8 cellular contexts compared by ENCODE assay signal in the genomic region with DNA sequence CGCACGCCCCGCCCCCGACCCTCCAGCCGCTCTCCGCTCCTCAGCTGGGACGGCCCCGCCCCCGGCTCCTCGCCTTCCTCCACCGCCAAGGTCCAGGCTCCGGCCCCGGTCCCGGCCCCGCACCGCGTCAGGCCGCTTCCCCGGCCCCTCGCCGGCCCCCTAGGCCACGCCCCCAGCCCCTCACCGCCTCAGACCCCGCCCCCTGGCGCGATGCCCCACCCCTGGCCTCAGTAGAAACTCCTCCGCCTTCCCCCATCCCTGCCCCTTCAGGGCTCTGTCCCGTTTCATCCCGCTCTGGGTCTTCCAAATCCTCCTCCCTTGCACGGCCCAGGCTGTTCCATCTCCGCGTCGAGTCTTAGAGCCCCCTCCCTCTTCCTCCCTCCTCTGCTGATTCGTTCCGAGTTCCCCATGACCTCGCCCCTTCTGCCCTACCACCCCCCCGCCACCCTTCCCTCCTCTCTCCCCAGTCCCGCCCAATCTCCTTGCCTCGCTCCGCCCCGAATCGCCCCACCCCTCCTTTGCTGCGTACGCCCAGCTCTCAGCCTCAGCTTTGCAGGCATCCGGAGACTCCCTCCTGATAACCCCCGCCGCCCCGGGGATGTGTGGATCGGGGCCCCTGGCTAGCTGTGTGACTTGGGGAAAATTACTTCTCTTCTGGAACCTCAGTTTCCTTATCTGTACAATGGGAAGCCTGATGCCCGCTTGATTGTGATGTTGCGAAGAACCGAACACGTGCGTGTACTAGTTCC. TPM values are rescaled to one million over a fixed set of nuclear protein-coding genes. Genes with fewer than 3 reads are reported as not detected.
DNase-seq lines count a peak whose midpoint lies in the region; ATAC-seq and TF ChIP-seq lines count a peak whose summit lies in the region.

No MANE protein-coding gene starts in this region.

- H3K9ac ChIP-seq in endodermal cell (ENCODE audit: extremely low read depth, low read length, poor library complexity, severe bottlenecking) (no peak overlapping the region), mesenchymal stem cell (ENCODE audit: low read length) (peak overlapping the region; percentile 80)

- H3K36me3 ChIP-seq in endodermal cell (ENCODE audit: control insufficient read depth, insufficient read depth, low read length) (no peaks in the 10 kb centered on the region), mesenchymal stem cell (ENCODE audit: control insufficient read depth in 1 of 2, insufficient read depth in 2 of 2, low read depth in 1 of 2, low read length in 2 of 2) (peaks cover 0 to 17% of the 10 kb centered on the region in 2 experiments)

- 7 to 19% methylated on average over 19 to 52 of the region's 54 CpGs for WGBS in endodermal cell (ENCODE audit: insufficient coverage in 1 of 2, insufficient read length in 1 of 2), 2 experiments
- under 1% methylated on average over 44 of the region's 54 CpGs for WGBS in mesenchymal stem cell

- peak overlapping the region; percentile 77 for H3K4me3 ChIP-seq in endodermal cell (ENCODE audit: low read length)
- H3K4me3 ChIP-seq in mesenchymal stem cell (ENCODE audit: insufficient read depth in 1 of 2, low read depth in 1 of 2, low read length in 2 of 2): peak overlapping the region; percentile 75 to 87

- no peaks in the 10 kb centered on the region for H3K36me3 Mint-ChIP-seq in endodermal cell (ENCODE audit: low read depth)

- H2BK120ac ChIP-seq in mesenchymal stem cell (ENCODE audit: low read depth, low read length): peak overlapping the region; percentile 80

- peak overlapping the region; percentile 95 for H3K4me3 Mint-ChIP-seq in endodermal cell

- no peaks in the 10 kb centered on the region for H3K9me3 Mint-ChIP-seq in endodermal cell

- peak overlapping the region; percentile 95 for H4K8ac ChIP-seq in mesenchymal stem cell (ENCODE audit: low read length)

- H3K27me3 ChIP-seq in endodermal cell (ENCODE audit: control insufficient read depth, insufficient read depth, low read length, poor library complexity, severe bottlenecking): peaks cover 14% of the 10 kb centered on the region
- H3K27me3 ChIP-seq in mesenchymal stem cell (ENCODE audit: control insufficient read depth in 1 of 2, insufficient read depth in 1 of 2, low read length in 2 of 2): peaks cover 0 to 5% of the 10 kb centered on the region in 2 experiments

- H3K79me1 ChIP-seq in mesenchymal stem cell (replicated peaks; ENCODE audit: low read length, poor library complexity, severe bottlenecking): peaks cover 22% of the 10 kb centered on the region

- H2BK5ac ChIP-seq in mesenchymal stem cell (ENCODE audit: low read depth, low read length, poor library complexity, severe bottlenecking): no peak overlapping the region

- peak overlapping the region; percentile 89 for H3K27ac Mint-ChIP-seq in endodermal cell

- no peak overlapping the region for H2AK5ac ChIP-seq in mesenchymal stem cell (ENCODE audit: low read length, severe bottlenecking)

- peaks cover 17% of the 10 kb centered on the region for H3K4me1 Mint-ChIP-seq in endodermal cell

- ATAC-seq in HG03432 (IDR thresholded peaks at IDR 0.05; ENCODE audit: unreplicated experiment): peak; percentile 64
- ATAC-seq in HG02870 (IDR thresholded peaks at IDR 0.05; ENCODE audit: unreplicated experiment): no peak

- H3K9me3 ChIP-seq in endodermal cell (ENCODE audit: control insufficient read depth, low read length) (no peaks in the 10 kb centered on the region), mesenchymal stem cell (ENCODE audit: control insufficient read depth, low read length) (no peaks in the 10 kb centered on the region)

- peak overlapping the region in 1 of 2 experiments; percentile 92 for H2BK12ac ChIP-seq in mesenchymal stem cell (ENCODE audit: low read length in 2 of 2)

- H2BK15ac ChIP-seq in mesenchymal stem cell (ENCODE audit: low read depth, poor library complexity, severe bottlenecking): no peak overlapping the region

- peak overlapping the region; percentile 84 to 94 for H3K18ac ChIP-seq in mesenchymal stem cell (ENCODE audit: low read depth in 1 of 2, low read length in 2 of 2)

- no peak for TF ChIP-seq CTCF in endodermal cell (conservative IDR thresholded peaks at IDR 0.05)

- peaks cover 4% of the 10 kb centered on the region for H3K4me1 ChIP-seq in endodermal cell (ENCODE audit: control insufficient read depth, insufficient read depth, low read length)
- peaks cover 12% of the 10 kb centered on the region for H3K4me1 ChIP-seq in mesenchymal stem cell (ENCODE audit: control insufficient read depth, insufficient read depth, low read depth, low read length)

- H3K23ac ChIP-seq in mesenchymal stem cell (ENCODE audit: low read length in 2 of 2): no peak overlapping the region

- peak overlapping the region; percentile 69 for H3K4me2 ChIP-seq in mesenchymal stem cell (ENCODE audit: low read length, poor library complexity, severe bottlenecking)

- peak overlapping the region; percentile 72 for H4K91ac ChIP-seq in mesenchymal stem cell (ENCODE audit: low read length)

- DNase-seq in GDM1 (lab: John Stamatoyannopoulos, UW) (peak; percentile 69), NCI-H82 treated with DMSO at 0.1 percent for 48 hours (lab: John Stamatoyannopoulos, UW; ENCODE audit: unreplicated experiment) (peak; percentile 89), endodermal cell (peak; percentile 98), mesenchymal stem cell (peak; percentile 93)
- DNase-seq in activated CD8-positive, alpha-beta memory T cell treated with anti-CD3 and anti-CD28 coated beads, Interleukin-2, amount 50 U/mL, for 1 hour (ENCODE audit: extremely low read depth): peak; percentile 84
- DNase-seq in stimulated activated CD8-positive, alpha-beta memory T cell treated with anti-CD3 and anti-CD28 coated beads, Interleukin-12 subunit alpha, Interleukin-12 subunit beta, amount 100 ng/mL, for 24 hours (ENCODE audit: extremely low read depth): peak; percentile 75

- no peak overlapping the region for H3K14ac ChIP-seq in mesenchymal stem cell (ENCODE audit: low read length in 2 of 2)

- H3K27me3 Mint-ChIP-seq in endodermal cell (ENCODE audit: insufficient read depth): peaks cover 29% of the 10 kb centered on the region

- H3K27ac ChIP-seq in endodermal cell (ENCODE audit: low read depth, low read length) (peak overlapping the region; percentile 83), mesenchymal stem cell (ENCODE audit: low read length, poor library complexity, severe bottlenecking) (peak overlapping the region; percentile 88)

- no peak overlapping the region for H2AFZ ChIP-seq in mesenchymal stem cell (ENCODE audit: low read depth, low read length)

- H3K4ac ChIP-seq in mesenchymal stem cell (ENCODE audit: low read depth in 1 of 2, low read length in 2 of 2): peak overlapping the region in 1 of 2 experiments; percentile 88

RNA-seq across cellular contexts. Expression of a gene that starts 0.4 kb away (rescaled TPM):
- total RNA-seq in endodermal cell: 10 to 100 TPM; 78.7 to 91.0 TPM
- polyA plus RNA-seq in endodermal cell (2013, experiment 1 of 2): 63.5 TPM
- polyA plus RNA-seq in endodermal cell (2013, experiment 2 of 2): 57.5 TPM
- 18.6 TPM for polyA plus RNA-seq in mesenchymal stem cell (2013, experiment 1 of 2)
- 18.9 TPM for polyA plus RNA-seq in mesenchymal stem cell (2013, experiment 2 of 2)

RNA-seq across cellular contexts. Expression of a gene that starts 46.6 kb away (rescaled TPM):
- 1 to 10 TPM; 7.3 to 9.8 TPM for total RNA-seq in endodermal cell
- polyA plus RNA-seq in endodermal cell (2013, experiment 1 of 2): 7.4 TPM
- 7.7 TPM for polyA plus RNA-seq in endodermal cell (2013, experiment 2 of 2)
- polyA plus RNA-seq in mesenchymal stem cell (2013, experiment 1 of 2): 0.59 TPM
- polyA plus RNA-seq in mesenchymal stem cell (2013, experiment 2 of 2): 0.44 TPM

RNA-seq across cellular contexts. Expression of a gene that starts 59.9 kb away (rescaled TPM):
- 1 to 10 TPM; 4.0 to 4.7 TPM for total RNA-seq in endodermal cell
- polyA plus RNA-seq in endodermal cell (2013, experiment 1 of 2): 2.4 TPM
- 2.2 TPM for polyA plus RNA-seq in endodermal cell (2013, experiment 2 of 2)
- 27.4 TPM for polyA plus RNA-seq in mesenchymal stem cell (2013, experiment 1 of 2)
- polyA plus RNA-seq in mesenchymal stem cell (2013, experiment 2 of 2): 25.9 TPM
